1 cellular context compared by ENCODE assay signal in the genomic region with DNA sequence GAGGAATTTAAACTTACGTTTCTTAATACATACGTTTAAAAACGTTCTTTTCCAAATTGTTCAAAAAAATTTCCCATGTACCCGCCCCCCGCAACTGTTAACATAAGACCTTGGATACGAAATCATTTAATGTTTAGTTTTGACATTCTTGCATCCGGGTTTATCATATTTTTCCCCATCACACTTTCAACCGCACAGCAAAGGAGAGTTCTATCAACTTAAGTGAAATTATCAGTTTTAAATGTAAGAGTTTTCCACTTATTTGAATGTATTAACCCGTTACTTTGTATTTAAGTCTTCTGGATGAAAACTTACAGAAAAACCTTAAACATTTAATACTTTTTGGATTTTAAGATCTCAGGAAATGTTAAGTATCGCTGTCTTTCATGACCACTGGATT.
TF ChIP-seq lines count a peak whose summit lies in the region.

No MANE protein-coding gene starts in this region.

TF ChIP-seq in K562, 482 proteins besides CTCF, POLR2A, EP300 and RAD21:
- no peak for TF ChIP-seq HDGF (IDR thresholded peaks at IDR 0.05)
- TF ChIP-seq GABPA (tag; conservative IDR thresholded peaks at IDR 0.05; ENCODE audit: low read depth) = 0 out of 2 replicates have a peak, but pooled peaks have one; percentile 10
- 0 out of 2 replicates have a peak, but pooled peaks have one; percentile 2 for TF ChIP-seq TOE1 (IDR thresholded peaks at IDR 0.05; ENCODE audit: borderline replicate concordance)
- no peak for TF ChIP-seq TOE1 (CRISPR knock-in tag; IDR thresholded peaks at IDR 0.05; ENCODE audit: borderline replicate concordance, low read depth)
- TF ChIP-seq BRD9 (IDR thresholded peaks at IDR 0.05; ENCODE audit: low read depth, partially characterized antibody) = peak; percentile 10
- no peak for TF ChIP-seq ZNF239 (CRISPR knock-in tag; IDR thresholded peaks at IDR 0.05)
- 0 out of 2 replicates have a peak, but pooled peaks have one; percentile 0 for TF ChIP-seq TRIM28 (IDR thresholded peaks at IDR 0.05)
- no peak for TF ChIP-seq NEUROD1 (IDR thresholded peaks at IDR 0.05; ENCODE audit: borderline replicate concordance, low read depth, low read length, partially characterized antibody)
- no peak for TF ChIP-seq LARP7 (IDR thresholded peaks at IDR 0.05)
- TF ChIP-seq ARNT (IDR thresholded peaks at IDR 0.05) = peak in 1 of 2 experiments; percentile 42; a peak in 1 of 4 replicates
- peak; percentile 5; the same call in 1 of the 2 replicates for TF ChIP-seq CEBPB (tag; IDR thresholded peaks at IDR 0.05)
